ENCODE assay signal across 10 cellular contexts in the genomic region with DNA sequence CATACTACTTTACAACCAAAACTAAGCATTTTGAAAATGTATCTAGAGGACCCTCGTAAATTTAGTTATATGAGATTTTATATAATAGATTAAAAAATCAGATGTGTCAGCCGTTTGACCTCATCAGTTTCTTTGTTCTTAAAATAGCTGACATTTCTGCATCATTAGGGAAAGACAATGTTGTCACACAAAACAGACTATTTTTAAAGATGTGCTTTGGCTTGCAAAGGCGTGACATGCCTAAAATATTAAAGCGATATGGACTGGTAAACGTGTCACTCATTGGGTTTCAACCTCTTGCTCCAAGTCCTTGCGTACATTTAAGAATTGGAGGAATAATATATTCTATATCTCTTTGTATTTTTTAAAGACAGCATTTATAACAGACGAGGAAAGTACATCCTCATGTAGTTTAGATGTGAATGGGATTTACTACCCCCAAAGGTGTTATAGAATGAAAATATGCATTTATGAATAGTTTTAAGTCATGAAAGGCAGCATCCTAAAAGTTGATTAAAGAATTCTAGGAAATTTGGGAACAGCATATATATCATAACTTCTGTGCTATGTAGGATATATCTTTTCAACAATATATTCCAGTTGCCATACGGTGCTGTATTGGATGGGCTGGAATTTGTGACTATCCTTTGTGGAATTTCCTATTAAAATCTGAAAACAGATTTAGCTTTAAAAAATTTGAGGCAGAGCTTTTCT. TPM values are rescaled to one million over a fixed set of nuclear protein-coding genes. Genes with fewer than 3 reads are reported as not detected.
A peak's percentile ranks its signal among the peaks of the same experiment; 100 is the strongest.
DNase-seq lines count a peak whose midpoint lies in the region; ATAC-seq and TF ChIP-seq lines count a peak whose summit lies in the region.
"Had no signal": no experiment of that assay in that cellular context is flagged by ENCODE, and none has a peak within 500 bp of the region (broad histone marks: within the 10 kb centered on the region; RNA-seq: fewer than 3 reads in every experiment).

No MANE protein-coding gene starts in this region.

- BruUV-seq in PC-3 (replicated peaks; lab: Mats Ljungman, UMichigan), result no TSS peak

- no peak for DNase-seq in CD8-positive, alpha-beta T cell
- no peak for DNase-seq in PC-3
- no peak for DNase-seq in coronary artery (ENCODE audit: low spot score)
- no peak for DNase-seq in natural killer cell
- no peak for DNase-seq in GF-D8 (lab: John Stamatoyannopoulos, UW)
- no peak for DNase-seq in HuH-7 (ENCODE audit: low spot score)
- no peak for DNase-seq in SKM-1 (lab: John Stamatoyannopoulos, UW; ENCODE audit: unreplicated experiment)
- DNase-seq: RPMI8226 had no signal

- H3K27ac ChIP-seq in CD8-positive, alpha-beta T cell (ENCODE audit: low read depth, low read length), result peak overlapping the region; percentile 2
- H3K27ac ChIP-seq in PC-3 (ENCODE audit: low read length) (no peak overlapping the region), coronary artery (peak overlapping the region; percentile 53 to 78)

- H4K20me1 ChIP-seq in PC-3 (ENCODE audit: low read length), result peaks cover 13% of the 10 kb centered on the region

- H3K9ac ChIP-seq in PC-3 (ENCODE audit: low read length), result no peak overlapping the region

- TF ChIP-seq CTCF in CD8-positive, alpha-beta T cell (IDR thresholded peaks at IDR 0.05), result no peak
- TF ChIP-seq CTCF in PC-3 (conservative IDR thresholded peaks at IDR 0.05; ENCODE audit: low read depth, low read length), result no peak
- no peak for TF ChIP-seq CTCF in coronary artery (IDR thresholded peaks at IDR 0.05)
- TF ChIP-seq CTCF in natural killer cell (IDR thresholded peaks at IDR 0.05), result no peak

- intact Hi-C loops in CD8-positive, alpha-beta T cell (cut with DNase I, micrococcal nuclease), result no loop called here
- intact Hi-C loops in PC-3 (cut with micrococcal nuclease), result no loop called here
- intact Hi-C loops in natural killer cell (cut with micrococcal nuclease), result no loop called here

- H3K27ac Mint-ChIP-seq in CD8-positive, alpha-beta T cell, result peak overlapping the region; percentile 88
- peak overlapping the region; percentile 88 for H3K27ac Mint-ChIP-seq in natural killer cell

- H3K4me1 ChIP-seq in CD8-positive, alpha-beta T cell (ENCODE audit: insufficient read depth, low read length), result peaks cover 48% of the 10 kb centered on the region
- peaks cover 52% of the 10 kb centered on the region for H3K4me1 ChIP-seq in PC-3 (ENCODE audit: insufficient read depth, low read length)

- peaks cover 69% of the 10 kb centered on the region for H3K36me3 Mint-ChIP-seq in CD8-positive, alpha-beta T cell
- peaks cover 20% of the 10 kb centered on the region for H3K36me3 Mint-ChIP-seq in natural killer cell

- no peak overlapping the region for H2AFZ ChIP-seq in PC-3 (ENCODE audit: low read length)

- no peaks in the 10 kb centered on the region for H3K9me3 Mint-ChIP-seq in CD8-positive, alpha-beta T cell
- no peaks in the 10 kb centered on the region for H3K9me3 Mint-ChIP-seq in natural killer cell

- ATAC-seq in CD8-positive, alpha-beta T cell, result no peak
- ATAC-seq in PC-3, result no peak
- ATAC-seq in natural killer cell, result no peak
- ATAC-seq in HG02973 (IDR thresholded peaks at IDR 0.05; ENCODE audit: unreplicated experiment), result no peak

- peaks cover 67% of the 10 kb centered on the region for H3K4me1 Mint-ChIP-seq in CD8-positive, alpha-beta T cell (ENCODE audit: low read depth)
- peaks cover 76 to 87% of the 10 kb centered on the region in 2 donors for H3K4me1 Mint-ChIP-seq in natural killer cell

- H3K36me3 ChIP-seq in CD8-positive, alpha-beta T cell (ENCODE audit: insufficient read depth, low read length), result peaks cover 27% of the 10 kb centered on the region
- peaks cover 37% of the 10 kb centered on the region for H3K36me3 ChIP-seq in PC-3 (ENCODE audit: low read depth, low read length)

- H3K4me2 ChIP-seq in PC-3 (ENCODE audit: low read length), result peak overlapping the region; percentile 17

- peaks cover 6% of the 10 kb centered on the region for H3F3A ChIP-seq in PC-3 (ENCODE audit: low read length, unreplicated experiment)

- H3K79me2 ChIP-seq in PC-3 (ENCODE audit: low read length), result peaks cover 79% of the 10 kb centered on the region

- no peaks in the 10 kb centered on the region for H3K27me3 Mint-ChIP-seq in CD8-positive, alpha-beta T cell (ENCODE audit: low read depth)
- no peaks in the 10 kb centered on the region for H3K27me3 Mint-ChIP-seq in natural killer cell (ENCODE audit: low read depth in 2 of 2)

- POLR2A ChIA-PET in CD8-positive, alpha-beta T cell (lab: Charles Lee), result interaction anchor here (0.8 to 8.9 kb wide), 4 partner anchors 9 to 199 kb away, joined by 3 to 131 read pairs (median 4); a partner anchor contains a TSS
- POLR2A ChIA-PET in PC-3 (lab: Charles Lee; ENCODE audit: unreplicated experiment), result interaction anchor here (0.5 to 1.0 kb wide), 5 partner anchors 8 to 593 kb away, joined by 3 to 7 read pairs (median 4); no protein-coding TSS in a partner anchor

- H3K4me3 Mint-ChIP-seq in CD8-positive, alpha-beta T cell, result peak overlapping the region; percentile 68
- peak overlapping the region; percentile 76 for H3K4me3 Mint-ChIP-seq in natural killer cell

- H3K27me3 ChIP-seq in CD8-positive, alpha-beta T cell (ENCODE audit: insufficient read depth, low read length), result no peaks in the 10 kb centered on the region
- no peaks in the 10 kb centered on the region for H3K27me3 ChIP-seq in PC-3 (ENCODE audit: low read length)
- H3K27me3 ChIP-seq: vagina had no signal

- H3K9me3 ChIP-seq in CD8-positive, alpha-beta T cell (ENCODE audit: low read length), result no peaks in the 10 kb centered on the region
- no peaks in the 10 kb centered on the region for H3K9me3 ChIP-seq in PC-3 (ENCODE audit: low read length)
- H3K9me3 ChIP-seq: vagina had no signal

- CTCF ChIA-PET in CD8-positive, alpha-beta T cell (lab: Charles Lee), result interaction anchor here (1.0 to 2.0 kb wide), 3 partner anchors 9 to 415 kb away, joined by 3 to 7 read pairs (median 5); no protein-coding TSS in a partner anchor
- CTCF ChIA-PET in PC-3 (lab: Charles Lee), result no interaction called here

- H3K9me2 ChIP-seq in PC-3 (replicated peaks; ENCODE audit: low read length), result no peaks in the 10 kb centered on the region

- H3K4me3 ChIP-seq in CD8-positive, alpha-beta T cell (ENCODE audit: low read depth, low read length), result peak overlapping the region; percentile 5
- no peak overlapping the region for H3K4me3 ChIP-seq in PC-3 (ENCODE audit: low read length)
- peak overlapping the region; percentile 96 for H3K4me3 ChIP-seq in coronary artery
- H3K4me3 ChIP-seq: vagina had no signal

RNA-seq across cellular contexts. Expression of a gene that starts 3.8 kb away (rescaled TPM):
- total RNA-seq in CD8-positive, alpha-beta T cell, result 100 to 1,000 TPM; 129 to 137 TPM
- total RNA-seq in PC-3 (2014; rRNA removed) (254 and 329 TPM in 2 replicates), natural killer cell (100 to 1,000 TPM; 532 to 652 (median 572) TPM)

RNA-seq across cellular contexts. Expression of a gene that starts 10.5 kb away (rescaled TPM):
- total RNA-seq in CD8-positive, alpha-beta T cell, result 100 to 1,000 TPM; 117 to 132 TPM
- total RNA-seq in PC-3 (2014; rRNA removed) (233 and 308 TPM in 2 replicates), natural killer cell (100 to 1,000 TPM; 204 to 214 (median 210) TPM)

RNA-seq across cellular contexts. Expression of a gene that starts 31.6 kb away (rescaled TPM):
- 1 to 10 TPM; 2.7 to 3.3 TPM for total RNA-seq in CD8-positive, alpha-beta T cell
- 0.07 and 0.12 TPM in 2 replicates for total RNA-seq in PC-3 (2014; rRNA removed)
- total RNA-seq in natural killer cell, result 1 to 10 TPM; 1.7 to 5.8 (median 3.0) TPM
